In genomic region chr3:126098391-126098858, GRCh38 we compare ENCODE assay signal across 25 cellular contexts. TPM values are rescaled to one million over a fixed set of nuclear protein-coding genes. Genes with fewer than 3 reads are reported as not detected.
DNase-seq lines count a peak whose midpoint lies in the region; ATAC-seq and TF ChIP-seq lines count a peak whose summit lies in the region.
"Had no signal": no experiment of that assay in that cellular context is flagged by ENCODE, and none has a peak within 500 bp of the region (broad histone marks: within the 10 kb centered on the region; RNA-seq: fewer than 3 reads in every experiment).

No MANE protein-coding gene starts in this region.

- no peaks in the 10 kb centered on the region for H3K36me3 Mint-ChIP-seq in MCF 10A (ENCODE audit: insufficient read depth, unreplicated experiment)
- H3K36me3 Mint-ChIP-seq: type B pancreatic cell had no signal

- DNase-seq in cardiac septum (ENCODE audit: low spot score) (peak; percentile 47), right atrium auricular region (ENCODE audit: low spot score) (no peak), coronary artery (ENCODE audit: low spot score) (peak; percentile 46), mesendoderm (peak; percentile 14), CD1c-positive myeloid dendritic cell (ENCODE audit: extremely low spot score) (no peak), GM10248 (ENCODE audit: extremely low spot score) (no peak), MCF 10A (ENCODE audit: unreplicated experiment) (no peak)
- DNase-seq: 8988T; activated naive CD4-positive, alpha-beta T cell treated with anti-CD3 and anti-CD28 coated beads for 36 hours; activated T-cell treated with anti-CD3 and anti-CD28 coated beads, Interleukin-2, amount 50 U/mL, for 48 hours; amniotic stem cell; CD4-positive, alpha-beta memory T cell; effector CD4-positive, alpha-beta T cell; GM23248; Karpas-422; left lung; NCI-H187; NCI-H526; nephron progenitor cell had no signal

- no TSS peak for BruUV-seq in MCF 10A (replicated peaks; lab: Mats Ljungman, UMichigan)

- H2BK15ac ChIP-seq in mesendoderm (replicated peaks; ENCODE audit: low read depth): no peak overlapping the region

- no peak for ATAC-seq in HG03196 (IDR thresholded peaks at IDR 0.05; ENCODE audit: unreplicated experiment)
- ATAC-seq: left lung, Panc1 had no signal

- no peak overlapping the region for H3K56ac ChIP-seq in mesendoderm (ENCODE audit: low read length)

- H2BK5ac ChIP-seq in mesendoderm (ENCODE audit: low read length): no peak overlapping the region

- H2BK120ac ChIP-seq in mesendoderm (ENCODE audit: low read depth, low read length): no peak overlapping the region

- TF ChIP-seq CTCF in right atrium auricular region (IDR thresholded peaks at IDR 0.05): no peak
- no peak for TF ChIP-seq CTCF in coronary artery (IDR thresholded peaks at IDR 0.05)
- no peak for TF ChIP-seq CTCF in GM10248 (IDR thresholded peaks at IDR 0.05; ENCODE audit: control extremely low read depth, extremely low read depth, low read depth, missing control alignments)
- TF ChIP-seq CTCF in MCF 10A (IDR thresholded peaks at IDR 0.05; ENCODE audit: unreplicated experiment): no peak

- H3K18ac ChIP-seq in mesendoderm (ENCODE audit: low read length): no peak overlapping the region

- peaks cover 0 to 28% of the 10 kb centered on the region in 2 donors for H3K4me1 ChIP-seq in right atrium auricular region
- H3K4me1 ChIP-seq in mesendoderm (ENCODE audit: control insufficient read depth, low read depth, low read length): no peaks in the 10 kb centered on the region
- H3K4me1 ChIP-seq: left lung had no signal

- CTCF ChIA-PET in GM10248 (lab: Yijun Ruan, JAX): interaction anchor here (0.9 kb wide), 1 partner anchor 11 kb away, joined by 3 read pairs; no protein-coding TSS in a partner anchor
- CTCF ChIA-PET in MCF 10A (lab: Yijun Ruan, JAX): interaction anchor here (0.6 kb wide), 1 partner anchor 117 kb away, joined by 3 read pairs; no protein-coding TSS in a partner anchor

- H3K36me3 ChIP-seq in right atrium auricular region (no peaks in the 10 kb centered on the region), mesendoderm (ENCODE audit: control insufficient read depth, insufficient read depth, low read length) (no peaks in the 10 kb centered on the region)
- H3K36me3 ChIP-seq: left lung, SJSA1 had no signal

- H3K9me3 ChIP-seq in right atrium auricular region: no peaks in the 10 kb centered on the region
- H3K9me3 ChIP-seq: SJSA1 had no signal

- WGBS in mesendoderm (ENCODE audit: extremely low coverage, insufficient coverage, low lambda C conversion rate): no CpG with 5 or more reads among the region's 2 CpGs

- H3K27me3 Mint-ChIP-seq in MCF 10A (ENCODE audit: insufficient read depth, unreplicated experiment): no peaks in the 10 kb centered on the region
- H3K27me3 Mint-ChIP-seq: CD4-positive, alpha-beta memory T cell; type B pancreatic cell had no signal

- no peaks in the 10 kb centered on the region for H3K79me2 ChIP-seq in mesendoderm (ENCODE audit: control insufficient read depth, insufficient read depth, low read length)

- H3K4ac ChIP-seq in mesendoderm (ENCODE audit: low read depth, low read length): no peak overlapping the region

- H3K4me2 ChIP-seq in mesendoderm (ENCODE audit: low read length): no peak overlapping the region

- H3K4me3 ChIP-seq in right atrium auricular region (no peak overlapping the region), coronary artery (no peak overlapping the region), mesendoderm (ENCODE audit: low read length) (no peak overlapping the region)
- H3K4me3 ChIP-seq: GM23248, left lung, SJSA1 had no signal

- H3K79me1 ChIP-seq in mesendoderm (ENCODE audit: low read length): no peaks in the 10 kb centered on the region

- H3K9ac ChIP-seq in mesendoderm (ENCODE audit: low read length): no peak overlapping the region
- H3K9ac ChIP-seq: GM23248 had no signal

- H3K4me3 Mint-ChIP-seq in MCF 10A (ENCODE audit: unreplicated experiment): no peak overlapping the region
- H3K4me3 Mint-ChIP-seq: activated naive CD4-positive, alpha-beta T cell treated with anti-CD3 and anti-CD28 coated beads for 36 hours; CD4-positive, alpha-beta memory T cell; nephron progenitor cell; T-helper 1 cell treated with Interleukin-12 subunit alpha and Interleukin-12 subunit beta and Interleukin-4 antibody, amounts not matched to agents 30 μg/mL and 1 μg/mL, for 36 hours; type B pancreatic cell had no signal

- no peak overlapping the region for H4K5ac ChIP-seq in mesendoderm (ENCODE audit: low read length)

- POLR2A ChIA-PET in GM10248 (lab: Yijun Ruan, JAX) (no interaction called here), MCF 10A (lab: Yijun Ruan, JAX) (interaction anchor here (0.6 to 1.1 kb wide), 3 partner anchors 12 to 561 kb away, joined by 3 to 4 read pairs (median 3); partner anchors contain the start of gene SLC41A3)

- H3K27ac ChIP-seq in right atrium auricular region (no peak overlapping the region), coronary artery (no peak overlapping the region), mesendoderm (ENCODE audit: low read depth, low read length) (no peak overlapping the region)
- H3K27ac ChIP-seq: epithelial cell of prostate, GM23248, left lung, SJSA1 had no signal

- intact Hi-C loops in cardiac septum (cut with DNase I): no loop called here
- intact Hi-C loops in MCF 10A (cut with micrococcal nuclease): no loop called here

- no peaks in the 10 kb centered on the region for H3K4me1 Mint-ChIP-seq in MCF 10A (ENCODE audit: insufficient read depth, unreplicated experiment)
- H3K4me1 Mint-ChIP-seq: CD4-positive, alpha-beta memory T cell; nephron progenitor cell had no signal

- H3K9me3 Mint-ChIP-seq in MCF 10A (ENCODE audit: unreplicated experiment): peaks cover 12% of the 10 kb centered on the region
- H3K9me3 Mint-ChIP-seq: type B pancreatic cell had no signal

- H4K8ac ChIP-seq in mesendoderm (ENCODE audit: low read depth, low read length): no peak overlapping the region

- no peak overlapping the region for H3K27ac Mint-ChIP-seq in MCF 10A (ENCODE audit: low read depth, unreplicated experiment)
- H3K27ac Mint-ChIP-seq: activated naive CD4-positive, alpha-beta T cell treated with anti-CD3 and anti-CD28 coated beads for 36 hours; CD4-positive, alpha-beta memory T cell; nephron progenitor cell; T-helper 1 cell treated with Interleukin-12 subunit alpha and Interleukin-12 subunit beta and Interleukin-4 antibody, amounts not matched to agents 30 μg/mL and 1 μg/mL, for 36 hours; type B pancreatic cell had no signal

- H3K27me3 ChIP-seq in right atrium auricular region: no peaks in the 10 kb centered on the region
- H3K27me3 ChIP-seq in mesendoderm (ENCODE audit: insufficient read depth, low read length, poor library complexity): no peaks in the 10 kb centered on the region
- H3K27me3 ChIP-seq: left lung, SJSA1 had no signal

- no peak overlapping the region for H2AK5ac ChIP-seq in mesendoderm (ENCODE audit: low read length)

- no peak overlapping the region for H3K23ac ChIP-seq in mesendoderm (ENCODE audit: low read length)

RNA-seq across cellular contexts. Expression of gene SLC41A3, which starts 14.5 kb away (rescaled TPM):
- 35.6 TPM for total RNA-seq in cardiac septum
- total RNA-seq in right atrium auricular region: 10 to 100 TPM; 34.1 to 39.6 TPM
- polyA plus RNA-seq in mesendoderm (2013, experiment 1 of 2): 25.6 TPM
- polyA plus RNA-seq in mesendoderm (2013, experiment 2 of 2): 26.0 TPM
- total RNA-seq in MCF 10A (2022): 34.9 and 43.2 TPM in 2 replicates

Comparison
In these comparisons a context has a peak if more than half of its experiments do, and no peak if none do; other contexts are left out.
1. DNase-seq: peak in cardiac septum (single experiment), coronary artery (single experiment) and mesendoderm (single experiment); none in right atrium auricular region (single experiment), CD1c-positive myeloid dendritic cell (single experiment), GM10248 (single experiment) and MCF 10A (single experiment).